In the genomic region with DNA sequence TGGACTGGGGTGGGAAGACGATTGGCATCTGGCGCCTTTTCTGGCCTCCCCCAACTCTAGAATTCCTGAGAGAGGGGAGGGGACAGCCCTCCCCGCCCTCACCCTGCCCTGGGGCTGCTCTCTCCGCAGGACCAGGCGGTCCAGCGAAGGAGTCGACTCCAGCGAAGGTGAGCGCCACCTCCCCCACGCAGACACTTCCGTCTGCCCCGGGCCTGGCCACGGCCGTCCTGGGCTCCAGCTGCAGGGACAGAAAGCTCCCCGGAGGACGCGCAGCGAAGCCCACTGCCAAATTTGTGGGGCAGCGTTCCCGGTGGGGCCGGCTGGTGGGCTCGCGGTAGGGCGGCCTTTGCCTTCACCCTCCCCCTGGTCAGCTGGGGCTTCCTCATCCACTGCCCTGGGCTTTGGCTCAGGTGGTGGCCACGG, we compare ENCODE assay signal across 8 cellular contexts. TPM values are rescaled to one million over a fixed set of nuclear protein-coding genes. Genes with fewer than 3 reads are reported as not detected.
DNase-seq lines count a peak whose midpoint lies in the region; ATAC-seq and TF ChIP-seq lines count a peak whose summit lies in the region.

No MANE protein-coding gene starts in this region.

- DNase-seq in activated CD4-positive, alpha-beta T cell treated with anti-CD3 and anti-CD28 coated beads for 36 hours = peak; percentile 47
- DNase-seq in activated CD4-positive, alpha-beta T cell treated with anti-CD3 and anti-CD28 coated beads, Interleukin-2, amount 50 U/mL, for 1 hour = no peak
- DNase-seq in adrenal gland = peak in 6 of 7 donors; percentile 24 to 54 (median 28)
- peak; percentile 31 for DNase-seq in stimulated activated naive CD8-positive, alpha-beta T cell treated with anti-CD3 and anti-CD28 coated beads, Interleukin-15, Interleukin-2, amounts not matched to agents 100 U/mL and 50 U/mL, for 24 hours
- no peak for DNase-seq in mucosa of gallbladder (ENCODE audit: low spot score)
- no peak for DNase-seq in retina

- peaks cover 15 to 21% of the 10 kb centered on the region in 2 donors for H3K4me1 ChIP-seq in adrenal gland (replicated peaks in 1 of 2)

- CTCF ChIA-PET in activated CD4-positive, alpha-beta T cell treated with anti-CD3 and anti-CD28 coated beads for 36 hours (lab: Charles Lee) = interaction anchor here (0.8 to 1.8 kb wide), 4 partner anchors 10 to 48 kb away, joined by 3 to 8 read pairs (median 6); no protein-coding TSS in a partner anchor

- no peaks in the 10 kb centered on the region for H3K27me3 Mint-ChIP-seq in activated CD4-positive, alpha-beta T cell treated with anti-CD3 and anti-CD28 coated beads for 36 hours

- H3K9me3 Mint-ChIP-seq in activated CD4-positive, alpha-beta T cell treated with anti-CD3 and anti-CD28 coated beads for 36 hours (ENCODE audit: low read depth) = no peaks in the 10 kb centered on the region

- peaks cover 14% of the 10 kb centered on the region for H3K36me3 Mint-ChIP-seq in activated CD4-positive, alpha-beta T cell treated with anti-CD3 and anti-CD28 coated beads for 36 hours (ENCODE audit: low read depth)

- WGBS in adrenal gland, 4 donors = 5 to 9% methylated on average over 23 to 25 of the region's 25 CpGs; no CpG with 5 or more reads in 2 of the 4 donors

- H3K9me3 ChIP-seq in adrenal gland (replicated peaks in 1 of 3) (no peaks in the 10 kb centered on the region), iPS-18c (ENCODE audit: control insufficient read depth, insufficient read depth, low read length) (no peaks in the 10 kb centered on the region)

- H3K27me3 ChIP-seq in adrenal gland = no peaks in the 10 kb centered on the region

- H3K36me3 ChIP-seq in adrenal gland (replicated peaks in 1 of 2) = peaks cover 0 to 31% of the 10 kb centered on the region in 2 donors

- ATAC-seq in activated CD4-positive, alpha-beta T cell treated with anti-CD3 and anti-CD28 coated beads for 36 hours = peak; percentile 31
- ATAC-seq in stimulated activated naive CD8-positive, alpha-beta T cell treated with anti-CD3 and anti-CD28 coated beads, Interleukin-15, Interleukin-2, amounts not matched to agents 100 U/mL and 50 U/mL, for 24 hours = peak; percentile 4
- ATAC-seq in HG03196 (IDR thresholded peaks at IDR 0.05; ENCODE audit: unreplicated experiment) = no peak

- intact Hi-C loops in activated CD4-positive, alpha-beta T cell treated with anti-CD3 and anti-CD28 coated beads for 36 hours (cut with DNase I, micrococcal nuclease) = loop anchor here in 1 of 2 experiments (2.0 kb wide), 1 partner anchor 13 kb away; no protein-coding TSS in a partner anchor
- intact Hi-C loops in adrenal gland (cut with DNase I) = loop anchor here in 1 of 2 donors (5.0 kb wide), 1 partner anchor 37 kb away; a partner anchor contains a TSS

- H3K4me3 ChIP-seq in adrenal gland (peak overlapping the region; percentile 26 to 93 (median 72)), iPS-18c (ENCODE audit: insufficient read depth, low read depth, low read length) (peak overlapping the region; percentile 82)

- TF ChIP-seq CTCF in adrenal gland (IDR thresholded peaks at IDR 0.05) = no peak

- H3K4me3 Mint-ChIP-seq in activated CD4-positive, alpha-beta T cell treated with anti-CD3 and anti-CD28 coated beads for 36 hours = peak overlapping the region; percentile 52

- POLR2A ChIA-PET in activated CD4-positive, alpha-beta T cell treated with anti-CD3 and anti-CD28 coated beads for 36 hours (lab: Charles Lee) = interaction anchor here (0.9 kb wide), 1 partner anchor 36 kb away, joined by 6 read pairs; no protein-coding TSS in a partner anchor

- peak overlapping the region in 3 of 5 donors; percentile 0 to 68 (median 8) for H3K27ac ChIP-seq in adrenal gland

- H3K27ac Mint-ChIP-seq in activated CD4-positive, alpha-beta T cell treated with anti-CD3 and anti-CD28 coated beads for 36 hours = no peak overlapping the region

- TF ChIP-seq POLR2A in adrenal gland (IDR thresholded peaks at IDR 0.05) = no peak

- H3K4me1 Mint-ChIP-seq in activated CD4-positive, alpha-beta T cell treated with anti-CD3 and anti-CD28 coated beads for 36 hours = no peaks in the 10 kb centered on the region

RNA-seq across cellular contexts. Expression of a gene that starts 0.7 kb away (rescaled TPM):
- 10 to 100 TPM in 1 of 2 experiments, 1 to 10 TPM in 1; 6.0 to 11.1 TPM for total RNA-seq in activated CD4-positive, alpha-beta T cell treated with anti-CD3 and anti-CD28 coated beads for 36 hours
- total RNA-seq in adrenal gland (10 to 100 TPM; 10.8 to 31.2 (median 25.7) TPM), mucosa of gallbladder (107 TPM)
- polyA plus RNA-seq in adrenal gland = 10 to 100 TPM in 2 of 3 donors, 1 to 10 TPM in 1; 4.2 to 35.2 (median 21.8) TPM

RNA-seq across cellular contexts. Expression of a gene that starts 14.9 kb away (rescaled TPM):
- total RNA-seq in activated CD4-positive, alpha-beta T cell treated with anti-CD3 and anti-CD28 coated beads for 36 hours = 10 to 100 TPM; 44.9 to 69.5 TPM
- total RNA-seq in adrenal gland (10 to 100 TPM in 7 of 8 donors, 1 to 10 TPM in 1; 9.2 to 52.9 (median 40.4) TPM), mucosa of gallbladder (80.5 TPM)
- polyA plus RNA-seq in adrenal gland = 100 to 1,000 TPM in 1 of 3 donors, 10 to 100 TPM in 1, 1 to 10 TPM in 1; 8.7 to 205 (median 99.8) TPM

RNA-seq across cellular contexts. Expression of a gene that starts 37.7 kb away (rescaled TPM):
- total RNA-seq in activated CD4-positive, alpha-beta T cell treated with anti-CD3 and anti-CD28 coated beads for 36 hours = 100 to 1,000 TPM; 202 to 241 TPM
- total RNA-seq in adrenal gland (10 to 100 TPM; 43.4 to 73.7 (median 59.6) TPM), mucosa of gallbladder (86.1 TPM)
- 100 to 1,000 TPM in 1 of 3 donors, 10 to 100 TPM in 2; 26.4 to 159 (median 71.3) TPM for polyA plus RNA-seq in adrenal gland

RNA-seq across cellular contexts. Expression of a gene that starts 49.3 kb away (rescaled TPM):
- total RNA-seq in activated CD4-positive, alpha-beta T cell treated with anti-CD3 and anti-CD28 coated beads for 36 hours = 10 to 100 TPM; 31.3 to 37.5 TPM
- total RNA-seq in adrenal gland (100 to 1,000 TPM in 4 of 8 donors, 10 to 100 TPM in 4; 60.5 to 166 (median 95.6) TPM), mucosa of gallbladder (87.5 TPM)
- 100 to 1,000 TPM in 2 of 3 donors, 10 to 100 TPM in 1; 13.0 to 130 (median 110) TPM for polyA plus RNA-seq in adrenal gland

Comparison
In these comparisons a context has a peak if more than half of its experiments do, and no peak if none do; other contexts are left out.
1. DNase-seq: peak in activated CD4-positive, alpha-beta T cell treated with anti-CD3 and anti-CD28 coated beads for 36 hours (single experiment), adrenal gland (6 of 7) and stimulated activated naive CD8-positive, alpha-beta T cell treated with anti-CD3 and anti-CD28 coated beads, Interleukin-15, Interleukin-2, amounts not matched to agents 100 U/mL and 50 U/mL, for 24 hours (single experiment); none in activated CD4-positive, alpha-beta T cell treated with anti-CD3 and anti-CD28 coated beads, Interleukin-2, amount 50 U/mL, for 1 hour (single experiment), mucosa of gallbladder (single experiment) and retina (single experiment).